ENCODE assay signal across 17 cellular contexts in genomic region chr18:22485808-22486244, GRCh38.
DNase-seq lines count a peak whose midpoint lies in the region; ATAC-seq and TF ChIP-seq lines count a peak whose summit lies in the region.
"Had no signal": no experiment of that assay in that cellular context is flagged by ENCODE, and none has a peak within 500 bp of the region (broad histone marks: within the 10 kb centered on the region; RNA-seq: fewer than 3 reads in every experiment).

No MANE protein-coding gene starts in this region.

- H3K9ac ChIP-seq in GM23248, result no peak overlapping the region

- no peaks in the 10 kb centered on the region for H3K9me3 ChIP-seq in GM23248 (ENCODE audit: low read depth)
- no peaks in the 10 kb centered on the region for H3K9me3 ChIP-seq in prostate gland
- H3K9me3 ChIP-seq: BE2C, ovary had no signal

- H3K9me2 ChIP-seq in GM23248 (ENCODE audit: insufficient read depth), result no peaks in the 10 kb centered on the region

- no peaks in the 10 kb centered on the region for H3K27me3 ChIP-seq in GM23248 (replicated peaks; ENCODE audit: insufficient read depth)
- H3K27me3 ChIP-seq in prostate gland (replicated peaks; ENCODE audit: insufficient read depth), result no peaks in the 10 kb centered on the region
- H3K27me3 ChIP-seq: BE2C, ovary had no signal

- in situ Hi-C loops in GM23248 (cut with MboI) (no loop called here), GM13977 (cut with MboI; ENCODE audit: low pct_unique_long_range_greater_than_20kb, low sequenced_read_pairs, unreplicated experiment) (no loop called here)

- H4K20me1 ChIP-seq in GM23248 (ENCODE audit: insufficient read depth), result no peaks in the 10 kb centered on the region

- no peak for TF ChIP-seq POLR2A in prostate gland (IDR thresholded peaks at IDR 0.05)

- H2AFZ ChIP-seq in GM23248, result peak overlapping the region; percentile 13; the same call in 1 of the 2 replicates

- intact Hi-C loops in prostate gland (cut with DNase I), result no loop called here

- no peak for ATAC-seq in GM21576 (IDR thresholded peaks at IDR 0.05; ENCODE audit: unreplicated experiment)

- WGBS in GM23248 (ENCODE audit: low coverage in 1 of 2, low lambda C conversion rate in 2 of 2, missing lambda C conversion rate in 2 of 2), 2 experiments, result 33 to 40% methylated on average over 6 of the region's 6 CpGs
- WGBS in prostate gland, result 41% methylated on average over 6 of the region's 6 CpGs

- peaks cover 18% of the 10 kb centered on the region for H3F3A ChIP-seq in GM23248 (ENCODE audit: insufficient read depth)

- no peaks in the 10 kb centered on the region for H3K36me3 ChIP-seq in GM23248 (ENCODE audit: low read depth)
- no peaks in the 10 kb centered on the region for H3K36me3 ChIP-seq in prostate gland
- H3K36me3 ChIP-seq: BE2C, ovary had no signal

- TF ChIP-seq CTCF in prostate gland (IDR thresholded peaks at IDR 0.05) (no peak), GM13977 (IDR thresholded peaks at IDR 0.05; ENCODE audit: extremely low read depth, insufficient read depth, missing control alignments) (no peak)

- 0 out of 2 replicates have a peak overlapping the region, but pooled peaks have one; percentile 1 for H3K27ac ChIP-seq in GM23248
- peak overlapping the region; percentile 50 for H3K27ac ChIP-seq in epithelial cell of prostate
- H3K27ac ChIP-seq in prostate gland, result no peak overlapping the region
- H3K27ac ChIP-seq: ovary had no signal

- DNase-seq in GM23248 (peak; percentile 67), RPMI7951 (ENCODE audit: low read depth) (peak; percentile 85), epithelial cell of prostate (ENCODE audit: low read depth, low spot score) (no peak), prostate gland (ENCODE audit: low spot score) (peak; percentile 37), GM13977 (ENCODE audit: low spot score) (no peak), NCI-H146 treated with DMSO at 0.1 percent for 48 hours (lab: John Stamatoyannopoulos, UW; ENCODE audit: unreplicated experiment) (no peak)
- DNase-seq: activated CD4-positive, alpha-beta T cell treated with anti-CD3 and anti-CD28 coated beads, Interleukin-2, amount 10 ng/mL, durations not matched to agents 24 days and 14 days; activated CD8-positive, alpha-beta memory T cell treated with anti-CD3 and anti-CD28 coated beads, Interleukin-2, amount 50 U/mL, for 4 hours; activated gamma-delta T cell; BE2C; GF-D8; glutamatergic neuron; naive B cell; NCI-H146; ovary had no signal

- no peak overlapping the region for H3K4me2 ChIP-seq in GM23248 (ENCODE audit: unreplicated experiment)

- H3K4me3 ChIP-seq in GM23248 (no peak overlapping the region), prostate gland (no peak overlapping the region)
- H3K4me3 ChIP-seq: lung, ovary had no signal

- H3K79me2 ChIP-seq in GM23248 (ENCODE audit: insufficient read depth), result no peaks in the 10 kb centered on the region

- H3K4me1 ChIP-seq in GM23248 (ENCODE audit: insufficient read depth) (peaks cover 10% of the 10 kb centered on the region; the same call in 1 of the 2 replicates), prostate gland (replicated peaks) (no peaks in the 10 kb centered on the region)
- H3K4me1 ChIP-seq: BE2C had no signal

Comparison
In these comparisons a context has a peak if more than half of its experiments do, and no peak if none do; other contexts are left out.
1. DNase-seq: peak in GM23248 (single experiment), RPMI7951 (single experiment) and prostate gland (single experiment); none in epithelial cell of prostate (single experiment), GM13977 (single experiment) and NCI-H146 treated with DMSO at 0.1 percent for 48 hours (single experiment).
2. H3K27ac ChIP-seq: peak in GM23248 (single experiment) and epithelial cell of prostate (single experiment); none in prostate gland (0 of 2).